Comparison of ENCODE assay signal across 19 cellular contexts in the genomic region with DNA sequence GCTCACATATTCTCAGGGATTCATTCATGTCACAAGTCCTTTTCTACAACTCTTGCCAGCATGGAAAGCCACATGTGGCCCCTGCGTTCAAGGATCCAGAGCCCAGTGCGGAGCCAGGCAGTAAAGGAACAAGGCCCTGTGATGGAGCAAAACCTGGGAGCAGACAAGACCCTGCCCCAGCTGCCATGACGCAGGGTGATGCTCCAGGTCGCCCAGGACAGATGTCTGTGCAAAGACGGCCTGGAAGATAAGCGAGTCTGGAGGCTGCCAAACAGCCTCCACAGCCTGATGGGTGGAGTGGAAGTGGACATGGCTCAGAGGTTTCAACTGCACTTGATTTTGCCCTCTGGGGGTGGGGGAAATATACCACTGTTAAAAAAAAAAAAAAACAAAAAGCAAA.
"Had no signal": no experiment of that assay in that cellular context is flagged by ENCODE, and none has a peak within 500 bp of the region (broad histone marks: within the 10 kb centered on the region; RNA-seq: fewer than 3 reads in every experiment).

No MANE protein-coding gene starts in this region.

- H3K4me1 ChIP-seq: esophagus squamous epithelium, tibial artery, upper lobe of left lung, uterus had no signal

- H3K36me3 ChIP-seq: esophagus squamous epithelium, neutrophil, tibial artery, upper lobe of left lung, uterus had no signal

- H3K27ac ChIP-seq: epithelial cell of prostate, esophagus squamous epithelium, neutrophil, tibial artery, upper lobe of left lung, uterus had no signal

- H3K9me3 ChIP-seq: esophagus squamous epithelium, mucosa of descending colon, neutrophil, tibial artery, upper lobe of left lung, uterus had no signal

- H3K27me3 ChIP-seq: esophagus squamous epithelium, neutrophil, tibial artery, upper lobe of left lung, uterus had no signal

- H3K4me3 Mint-ChIP-seq: dendritic cell treated with granulocyte-macrophage colony-stimulating factor and Interleukin-4, amounts not matched to agents 40 ng/mL and 50 ng/mL, for 4 days; effector memory CD8-positive, alpha-beta T cell; naive thymus-derived CD8-positive, alpha-beta T cell; stimulated activated memory B cell treated with anti-CD40 and anti-IgM and Interleukin-4, amounts not matched to agents 10 μg/mL and 1 μg/mL and 100 μg/mL, for 72 hours; stimulated activated naive CD8-positive, alpha-beta T cell treated with anti-CD3 and anti-CD28 coated beads, Interleukin-15, Interleukin-2, amounts not matched to agents 100 ng/mL and 50 ng/mL, for 24 hours had no signal

- H3K9me3 Mint-ChIP-seq: dendritic cell treated with granulocyte-macrophage colony-stimulating factor and Interleukin-4, amounts not matched to agents 40 ng/mL and 50 ng/mL, for 4 days; effector memory CD8-positive, alpha-beta T cell; stimulated activated memory B cell treated with anti-CD40 and anti-IgM and Interleukin-4, amounts not matched to agents 10 μg/mL and 1 μg/mL and 100 μg/mL, for 72 hours had no signal

- H3K36me3 Mint-ChIP-seq: stimulated activated memory B cell treated with anti-CD40 and anti-IgM and Interleukin-4, amounts not matched to agents 10 μg/mL and 1 μg/mL and 100 μg/mL, for 72 hours had no signal

- DNase-seq: effector memory CD8-positive, alpha-beta T cell; esophagus squamous epithelium; foreskin fibroblast; kidney glomerular epithelial cell; mammary epithelial cell; mucosa of descending colon; naive thymus-derived CD8-positive, alpha-beta T cell; right cardiac atrium; stimulated activated CD4-positive, alpha-beta T cell treated with anti-CD3 and anti-CD28 coated beads, Interleukin-4, amount 100 ng/mL, for 24 hours; upper lobe of left lung; uterus had no signal

- H3K4me3 ChIP-seq: esophagus squamous epithelium, mucosa of descending colon, smooth muscle cell, tibial artery, upper lobe of left lung, uterus had no signal

- H3K27me3 Mint-ChIP-seq: dendritic cell treated with granulocyte-macrophage colony-stimulating factor and Interleukin-4, amounts not matched to agents 40 ng/mL and 50 ng/mL, for 4 days; progenitor cell of endocrine pancreas; stimulated activated memory B cell treated with anti-CD40 and anti-IgM and Interleukin-4, amounts not matched to agents 10 μg/mL and 1 μg/mL and 100 μg/mL, for 72 hours; stimulated activated naive CD8-positive, alpha-beta T cell treated with anti-CD3 and anti-CD28 coated beads, Interleukin-15, Interleukin-2, amounts not matched to agents 100 ng/mL and 50 ng/mL, for 24 hours had no signal

- H3K4me1 Mint-ChIP-seq: naive thymus-derived CD8-positive, alpha-beta T cell; stimulated activated memory B cell treated with anti-CD40 and anti-IgM and Interleukin-4, amounts not matched to agents 10 μg/mL and 1 μg/mL and 100 μg/mL, for 72 hours had no signal

- ATAC-seq: effector memory CD8-positive, alpha-beta T cell; mucosa of descending colon; naive thymus-derived CD8-positive, alpha-beta T cell; right cardiac atrium; stimulated activated memory B cell treated with anti-CD40 and anti-IgM and Interleukin-4, amounts not matched to agents 10 μg/mL and 1 μg/mL and 100 μg/mL, for 72 hours had no signal

- H3K27ac Mint-ChIP-seq: dendritic cell treated with granulocyte-macrophage colony-stimulating factor and Interleukin-4, amounts not matched to agents 40 ng/mL and 50 ng/mL, for 4 days; effector memory CD8-positive, alpha-beta T cell; progenitor cell of endocrine pancreas; stimulated activated memory B cell treated with anti-CD40 and anti-IgM and Interleukin-4, amounts not matched to agents 10 μg/mL and 1 μg/mL and 100 μg/mL, for 72 hours; stimulated activated naive CD8-positive, alpha-beta T cell treated with anti-CD3 and anti-CD28 coated beads, Interleukin-15, Interleukin-2, amounts not matched to agents 100 ng/mL and 50 ng/mL, for 24 hours had no signal
